ENCODE assay signal across 21 cellular contexts in genomic region chr1:228293393-228293792, GRCh38.
DNase-seq lines count a peak whose midpoint lies in the region; ATAC-seq, FAIRE-seq and TF ChIP-seq lines count a peak whose summit lies in the region.
"Had no signal": no experiment of that assay in that cellular context is flagged by ENCODE, and none has a peak within 500 bp of the region (broad histone marks: within the 10 kb centered on the region; RNA-seq: fewer than 3 reads in every experiment).

No MANE protein-coding gene starts in this region.

- H2AFZ ChIP-seq in K562 (ENCODE audit: low read depth, low read length) = peak overlapping the region; percentile 42

- H3K79me2 ChIP-seq in K562 (ENCODE audit: control insufficient read depth, insufficient read depth, low read length) = no peaks in the 10 kb centered on the region

- no peaks in the 10 kb centered on the region for H4K20me1 ChIP-seq in K562 (replicated peaks; ENCODE audit: control insufficient read depth, insufficient read depth, low read length)

- WGBS in K562 (ENCODE audit: insufficient coverage, low coverage, missing lambda C conversion rate) = 18% methylated on average over 14 of the region's 15 CpGs
- 90 to 94% (median 91%) methylated on average over 15 of the region's 15 CpGs for WGBS in spleen, 5 donors

- BruUV-seq in K562 (replicated peaks; lab: Mats Ljungman, UMichigan) = no TSS peak

- intact Hi-C loops in Right ventricle myocardium inferior (cut with DNase I) (no loop called here), K562 (cut with micrococcal nuclease) (no loop called here), lower lobe of right lung (cut with DNase I) (no loop called here), spleen (cut with DNase I; ENCODE audit: low total_unique reads) (no loop called here)

- H3K27me3 ChIP-seq in right atrium auricular region (no peaks in the 10 kb centered on the region), K562 (ENCODE audit: control insufficient read depth in 2 of 2, insufficient read depth in 2 of 2, low read length in 2 of 2) (peaks cover 7 to 45% of the 10 kb centered on the region in 2 experiments; a peak in 4 of 5 replicates), lower lobe of right lung (ENCODE audit: low read depth) (no peaks in the 10 kb centered on the region), spleen (replicated peaks in 1 of 7) (no peaks in the 10 kb centered on the region)

- FAIRE-seq in K562 (lab: Jason Lieb, UNC) = no peak
- FAIRE-seq: H1, HTR-8/SVneo had no signal

- H3K9ac ChIP-seq in K562 (ENCODE audit: insufficient read depth in 1 of 2, low read depth in 2 of 2, low read length in 2 of 2) = peak overlapping the region in 1 of 2 experiments; percentile 29; a peak in 1 of 4 replicates

- ATAC-seq in Right ventricle myocardium inferior (no peak), K562 (no peak), lower lobe of right lung (no peak), HG03025 (IDR thresholded peaks at IDR 0.05; ENCODE audit: low FRiP score, unreplicated experiment) (no peak)
- ATAC-seq: HCT116, Panc1 had no signal

- no peak overlapping the region for H3K4me3 Mint-ChIP-seq in osteocyte (ENCODE audit: unreplicated experiment)

- H3K27ac Mint-ChIP-seq in osteocyte (ENCODE audit: unreplicated experiment) = no peak overlapping the region

- CTCF ChIA-PET in K562 (lab: Yijun Ruan, JAX; ENCODE audit: low intra/inter-chr PET ratio) = no interaction called here

- TF ChIP-seq RAD21 in K562 (CRISPR knock-in tag; conservative IDR thresholded peaks at IDR 0.05 in 1 of 2, IDR thresholded peaks at IDR 0.05 in 1 of 2) = no peak

- H3K9me1 ChIP-seq in K562 (ENCODE audit: control insufficient read depth, insufficient read depth, low read length) = peaks cover 4% of the 10 kb centered on the region

- POLR2A ChIA-PET in K562 (lab: Yijun Ruan, JAX) = interaction anchor here (0.6 kb wide), 1 partner anchor 239 kb away, joined by 3 read pairs; no protein-coding TSS in a partner anchor

- no peak overlapping the region for H3K4me3 ChIP-seq in right atrium auricular region
- H3K4me3 ChIP-seq in K562 = no peak overlapping the region
- H3K4me3 ChIP-seq in lower lobe of right lung = no peak overlapping the region
- no peak overlapping the region for H3K4me3 ChIP-seq in spleen

- TF ChIP-seq POLR2A in K562 (conservative IDR thresholded peaks at IDR 0.05) (no peak), spleen (IDR thresholded peaks at IDR 0.05) (no peak)

- DNase-seq in Right ventricle myocardium inferior (ENCODE audit: missing footprints) = peak; percentile 8
- DNase-seq in right atrium auricular region (ENCODE audit: low spot score) = no peak
- DNase-seq in K562 (ENCODE audit: extremely low read depth in 1 of 4, low spot score in 3 of 4) = no peak
- DNase-seq in lower lobe of right lung = peak; percentile 28
- DNase-seq in spleen = peak; percentile 53
- no peak for DNase-seq in osteocyte (ENCODE audit: extremely low spot score, unreplicated experiment)
- no peak for DNase-seq in DMS79 treated with DMSO at 0.1 percent for 48 hours (lab: John Stamatoyannopoulos, UW)
- DNase-seq: AML-193, GDM1, IMR-90, NCI-H1105, NCI-H146, NCI-H2029, NCI-H2227 treated with DMSO at 0.1 percent for 48 hours, NCI-H510A had no signal

- H3K27me3 Mint-ChIP-seq in osteocyte (ENCODE audit: unreplicated experiment) = no peaks in the 10 kb centered on the region

- peaks cover 17% of the 10 kb centered on the region for H3K36me3 Mint-ChIP-seq in osteocyte (ENCODE audit: unreplicated experiment)

- no peaks in the 10 kb centered on the region for H3K4me1 Mint-ChIP-seq in osteocyte (ENCODE audit: unreplicated experiment)

- H3K4me1 ChIP-seq in right atrium auricular region = no peaks in the 10 kb centered on the region
- H3K4me1 ChIP-seq in K562 (replicated peaks in 1 of 2; ENCODE audit: control insufficient read depth in 2 of 2, insufficient read depth in 2 of 2, low read length in 2 of 2) = peaks cover 11 to 27% of the 10 kb centered on the region in 2 experiments; a peak in 4 of 5 replicates
- H3K4me1 ChIP-seq in lower lobe of right lung = no peaks in the 10 kb centered on the region
- no peaks in the 10 kb centered on the region for H3K4me1 ChIP-seq in spleen

- H3K9me3 ChIP-seq in right atrium auricular region (no peaks in the 10 kb centered on the region), K562 (replicated peaks; ENCODE audit: control insufficient read depth, insufficient read depth, low read depth, low read length) (no peaks in the 10 kb centered on the region), lower lobe of right lung (no peaks in the 10 kb centered on the region), spleen (peaks cover 0 to 12% (median 8%) of the 10 kb centered on the region in 8 donors)

- no peak for TF ChIP-seq EP300 in K562 (IDR thresholded peaks at IDR 0.05; ENCODE audit: low read length)

- no peak overlapping the region for H3K27ac ChIP-seq in right atrium auricular region
- no peak overlapping the region for H3K27ac ChIP-seq in K562 (ENCODE audit: extremely low read depth, low read depth, low read length)
- H3K27ac ChIP-seq in lower lobe of right lung = no peak overlapping the region
- no peak overlapping the region for H3K27ac ChIP-seq in spleen
- H3K27ac ChIP-seq: C4-2B had no signal

- TF ChIP-seq CTCF in right atrium auricular region (IDR thresholded peaks at IDR 0.05) = no peak
- no peak for TF ChIP-seq CTCF in K562 (IDR thresholded peaks at IDR 0.05 in 2 of 3, conservative IDR thresholded peaks at IDR 0.05 in 1 of 3; ENCODE audit: insufficient read depth in 2 of 3, low read depth in 1 of 3, low read length in 3 of 3)
- TF ChIP-seq CTCF in lower lobe of right lung (IDR thresholded peaks at IDR 0.05) = no peak
- no peak for TF ChIP-seq CTCF in spleen (IDR thresholded peaks at IDR 0.05 in 8 of 11, conservative IDR thresholded peaks at IDR 0.05 in 3 of 11)
- no peak for TF ChIP-seq CTCF in osteocyte (IDR thresholded peaks at IDR 0.05)

- H3K4me2 ChIP-seq in K562 (ENCODE audit: insufficient read depth, low read length) = no peak overlapping the region

- peaks cover 75% of the 10 kb centered on the region for H3K36me3 ChIP-seq in right atrium auricular region
- H3K36me3 ChIP-seq in K562 (ENCODE audit: control insufficient read depth, insufficient read depth, low read length) = no peaks in the 10 kb centered on the region
- peaks cover 3% of the 10 kb centered on the region for H3K36me3 ChIP-seq in lower lobe of right lung
- peaks cover 0 to 18% (median 0%) of the 10 kb centered on the region in 6 donors for H3K36me3 ChIP-seq in spleen

- peaks cover 13% of the 10 kb centered on the region for H3K9me3 Mint-ChIP-seq in osteocyte (ENCODE audit: unreplicated experiment)

- in situ Hi-C loops in K562 (cut with MboI) = no loop called here

TF ChIP-seq in K562, 482 proteins besides CTCF, POLR2A, EP300 and RAD21 (continues in another document):
- TF ChIP-seq HMG20B (CRISPR knock-in tag; IDR thresholded peaks at IDR 0.05) = no peak
- no peak for TF ChIP-seq TRIM28 (IDR thresholded peaks at IDR 0.05)
- TF ChIP-seq MAX (CRISPR knock-in tag; IDR thresholded peaks at IDR 0.05) = peak; percentile 62
- TF ChIP-seq POLR2G (IDR thresholded peaks at IDR 0.05; ENCODE audit: low read depth, low read length) = 0 out of 2 replicates have a peak, but pooled peaks have one; percentile 28
- TF ChIP-seq, protein P1, sequence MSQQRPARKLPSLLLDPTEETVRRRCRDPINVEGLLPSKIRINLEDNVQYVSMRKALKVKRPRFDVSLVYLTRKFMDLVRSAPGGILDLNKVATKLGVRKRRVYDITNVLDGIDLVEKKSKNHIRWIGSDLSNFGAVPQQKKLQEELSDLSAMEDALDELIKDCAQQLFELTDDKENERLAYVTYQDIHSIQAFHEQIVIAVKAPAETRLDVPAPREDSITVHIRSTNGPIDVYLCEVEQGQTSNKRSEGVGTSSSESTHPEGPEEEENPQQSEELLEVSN (IDR thresholded peaks at IDR 0.05; ENCODE audit: borderline replicate concordance in 1 of 2, extremely low read depth in 1 of 2, insufficient read depth in 1 of 2, insufficient read length in 1 of 2, low read depth in 1 of 2, low read length in 1 of 2, poor library complexity in 1 of 2, severe bottlenecking in 1 of 2) = peak; percentile 33 to 64
- TF ChIP-seq L3MBTL2 (IDR thresholded peaks at IDR 0.05) = peak; percentile 28; the same call in 1 of the 2 replicates
- TF ChIP-seq CHCHD3 (CRISPR knock-in tag; IDR thresholded peaks at IDR 0.05) = no peak

Comparison
In these comparisons a context has a peak if more than half of its experiments do, and no peak if none do; other contexts are left out.
1. DNase-seq: peak in Right ventricle myocardium inferior (single experiment), lower lobe of right lung (single experiment) and spleen (single experiment); none in right atrium auricular region (single experiment), K562 (0 of 4), osteocyte (single experiment) and DMS79 treated with DMSO at 0.1 percent for 48 hours (single experiment).